In the genomic region with DNA sequence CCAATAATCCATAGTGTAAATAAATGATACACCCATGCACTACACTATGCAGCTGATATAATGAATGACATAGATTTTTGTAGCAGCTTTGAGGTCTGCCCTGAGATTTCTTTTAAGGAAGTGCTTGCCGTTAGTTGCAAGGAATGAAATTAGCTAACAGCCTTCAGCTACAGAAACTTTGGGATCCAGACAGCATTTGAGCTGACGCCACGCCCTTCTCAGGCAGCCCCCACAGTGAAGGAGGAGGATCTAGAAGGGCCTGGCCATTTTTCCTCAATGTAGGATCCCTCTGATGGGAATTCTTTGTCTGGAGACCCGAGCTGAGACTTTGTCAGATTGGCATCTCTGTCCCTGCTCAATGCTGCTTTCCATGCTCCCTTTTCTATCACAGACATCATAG, we compare ENCODE assay signal across 12 cellular contexts. TPM values are rescaled to one million over a fixed set of nuclear protein-coding genes. Genes with fewer than 3 reads are reported as not detected.
"Had no signal": no experiment of that assay in that cellular context is flagged by ENCODE, and none has a peak within 500 bp of the region (broad histone marks: within the 10 kb centered on the region; RNA-seq: fewer than 3 reads in every experiment).

No MANE protein-coding gene starts in this region.

- H3K27ac ChIP-seq: cardiac muscle cell, WERI-Rb-1 had no signal

- H3K27me3 ChIP-seq: transverse colon had no signal

- H3K4me3 ChIP-seq: cardiac muscle cell, transverse colon had no signal

- FAIRE-seq: endometrium had no signal

- H3K4me1 Mint-ChIP-seq: activated naive CD4-positive, alpha-beta T cell treated with anti-CD3 and anti-CD28 coated beads, Interleukin-2, amount 10 ng/mL, durations not matched to agents 7 days and 5 days had no signal

- H3K9me3 ChIP-seq: transverse colon had no signal

- H3K27ac Mint-ChIP-seq: activated naive CD4-positive, alpha-beta T cell treated with anti-CD3 and anti-CD28 coated beads, Interleukin-2, amount 10 ng/mL, durations not matched to agents 7 days and 5 days had no signal

- H3K27me3 Mint-ChIP-seq: activated naive CD4-positive, alpha-beta T cell treated with anti-CD3 and anti-CD28 coated beads, Interleukin-2, amount 10 ng/mL, durations not matched to agents 7 days and 5 days had no signal

- H3K36me3 Mint-ChIP-seq: activated naive CD4-positive, alpha-beta T cell treated with anti-CD3 and anti-CD28 coated beads, Interleukin-2, amount 10 ng/mL, durations not matched to agents 7 days and 5 days had no signal

- H3K9me3 Mint-ChIP-seq: activated naive CD4-positive, alpha-beta T cell treated with anti-CD3 and anti-CD28 coated beads, Interleukin-2, amount 10 ng/mL, durations not matched to agents 7 days and 5 days had no signal

- DNase-seq: activated CD4-positive, alpha-beta T cell treated with anti-CD3 and anti-CD28 coated beads, Interleukin-2, amount 50 U/mL, for 48 hours; activated naive CD4-positive, alpha-beta T cell treated with anti-CD3 and anti-CD28 coated beads, Interleukin-2, amount 10 ng/mL, durations not matched to agents 7 days and 5 days; hippocampal formation; stimulated activated CD4-positive, alpha-beta T cell treated with anti-CD3 and anti-CD28 coated beads, Interleukin-4, amount 100 ng/mL, for 24 hours; stimulated activated naive CD4-positive, alpha-beta T cell; substantia nigra; T-helper 1 cell; transverse colon had no signal

- H3K36me3 ChIP-seq: cardiac muscle cell, transverse colon, WERI-Rb-1 had no signal

- H3K4me3 Mint-ChIP-seq: activated naive CD4-positive, alpha-beta T cell treated with anti-CD3 and anti-CD28 coated beads, Interleukin-2, amount 10 ng/mL, durations not matched to agents 7 days and 5 days had no signal

RNA-seq across cellular contexts. Expression of gene PDK4, which starts 6.1 kb away (rescaled TPM):
- polyA plus RNA-seq: neural cell had no signal
